9 cellular contexts compared by ENCODE assay signal in the genomic region with DNA sequence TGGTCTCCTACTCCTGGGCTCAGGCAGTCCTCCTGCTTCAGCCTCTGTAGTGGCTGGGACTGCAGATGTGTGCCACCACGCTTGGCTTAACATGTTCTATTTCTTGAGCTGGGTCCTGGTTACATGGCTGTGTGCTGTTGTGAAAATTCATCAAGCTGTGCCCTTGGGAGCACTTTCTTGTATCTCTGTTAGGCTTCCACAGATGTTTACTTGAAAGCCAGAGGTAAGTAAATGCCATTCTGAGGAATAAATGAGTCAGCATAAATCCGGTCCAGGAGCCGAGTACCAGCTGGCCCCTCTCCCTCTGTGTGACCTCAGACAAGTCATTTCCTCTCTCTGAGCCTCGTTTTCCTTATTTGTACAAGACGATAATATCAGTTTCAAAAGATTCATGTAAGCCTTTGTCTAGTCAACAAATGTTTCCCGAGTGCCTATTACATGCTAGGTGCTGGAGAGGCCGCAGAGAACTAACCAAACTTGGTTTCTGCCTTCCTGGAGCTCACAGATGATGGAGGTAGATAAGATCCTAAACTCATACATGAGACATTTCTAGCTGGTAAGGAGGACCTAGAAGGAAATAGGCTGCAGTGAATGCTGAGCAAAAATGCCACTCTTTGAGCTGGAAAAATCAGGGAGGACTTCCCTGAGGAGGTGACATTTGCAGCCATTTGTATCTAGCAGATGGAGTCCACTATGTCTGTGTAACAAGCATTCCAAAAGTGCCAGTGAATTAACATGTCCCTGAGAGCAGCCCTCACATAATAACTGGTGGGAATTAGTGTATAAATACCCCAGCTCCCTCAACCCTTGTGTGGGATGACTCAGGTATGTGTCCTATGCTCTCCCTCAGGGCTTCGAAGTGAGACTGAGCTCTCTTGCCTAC. TPM values are rescaled to one million over a fixed set of nuclear protein-coding genes. Genes with fewer than 3 reads are reported as not detected.
DNase-seq lines count a peak whose midpoint lies in the region; ATAC-seq, FAIRE-seq and TF ChIP-seq lines count a peak whose summit lies in the region.
"Had no signal": no experiment of that assay in that cellular context is flagged by ENCODE, and none has a peak within 500 bp of the region (broad histone marks: within the 10 kb centered on the region; RNA-seq: fewer than 3 reads in every experiment).

No MANE protein-coding gene starts in this region.

- no peak overlapping the region for H3K4me3 Mint-ChIP-seq in MCF 10A (ENCODE audit: unreplicated experiment)
- H3K4me3 Mint-ChIP-seq in activated CD8-positive, alpha-beta T cell treated with anti-CD3 and anti-CD28 coated beads for 36 hours, result peak overlapping the region; percentile 45

- no peak overlapping the region for H4K8ac ChIP-seq in IMR-90 (ENCODE audit: low read depth in 2 of 2, low read length in 2 of 2)

- H3K36me3 ChIP-seq in breast epithelium (no peaks in the 10 kb centered on the region), IMR-90 (ENCODE audit: control insufficient read depth, insufficient read depth, low read length) (no peaks in the 10 kb centered on the region), mucosa of descending colon (ENCODE audit: low read depth) (no peaks in the 10 kb centered on the region)

- no peaks in the 10 kb centered on the region for H3K9me3 Mint-ChIP-seq in MCF 10A (ENCODE audit: unreplicated experiment)
- H3K9me3 Mint-ChIP-seq in activated CD8-positive, alpha-beta T cell treated with anti-CD3 and anti-CD28 coated beads for 36 hours, result no peaks in the 10 kb centered on the region

- TF ChIP-seq CTCF in MCF 10A (IDR thresholded peaks at IDR 0.05; ENCODE audit: unreplicated experiment), result no peak
- no peak for TF ChIP-seq CTCF in breast epithelium (IDR thresholded peaks at IDR 0.05)
- TF ChIP-seq CTCF in IMR-90 (conservative IDR thresholded peaks at IDR 0.05; ENCODE audit: low read depth, low read length), result no peak
- TF ChIP-seq CTCF in activated CD8-positive, alpha-beta T cell treated with anti-CD3 and anti-CD28 coated beads for 36 hours (IDR thresholded peaks at IDR 0.05), result no peak
- TF ChIP-seq CTCF in mucosa of descending colon (IDR thresholded peaks at IDR 0.05), result no peak

- WGBS in IMR-90 (ENCODE audit: extremely low coverage in 2 of 2, insufficient read length in 1 of 2), 2 experiments, result 67% methylated on average over 2 of the region's 8 CpGs; no CpG with 5 or more reads in 1 of the 2 experiments

- H4K5ac ChIP-seq in IMR-90 (ENCODE audit: low read depth, low read length), result no peak overlapping the region

- H3K14ac ChIP-seq in IMR-90 (replicated peaks; ENCODE audit: low read depth, low read length), result no peak overlapping the region

- H2BK5ac ChIP-seq in IMR-90 (ENCODE audit: low read depth, low read length, poor library complexity, severe bottlenecking), result no peak overlapping the region

- FAIRE-seq in HTR-8/SVneo (lab: Jason Lieb, UNC), result no peak
- FAIRE-seq: G401.6 had no signal

- TF ChIP-seq RAD21 in IMR-90 (IDR thresholded peaks at IDR 0.05; ENCODE audit: low read length), result no peak

- TF ChIP-seq POLR2A in breast epithelium (IDR thresholded peaks at IDR 0.05), result no peak
- TF ChIP-seq POLR2A in IMR-90 (IDR thresholded peaks at IDR 0.05; ENCODE audit: low read depth, low read length), result no peak

- no peak overlapping the region for H3K4ac ChIP-seq in IMR-90 (ENCODE audit: low read depth, low read length)

- H3K9me3 ChIP-seq in breast epithelium, result no peaks in the 10 kb centered on the region
- H3K9me3 ChIP-seq in IMR-90 (ENCODE audit: control insufficient read depth, insufficient read depth, low read length), result no peaks in the 10 kb centered on the region
- H3K9me3 ChIP-seq in mucosa of descending colon, result no peaks in the 10 kb centered on the region

- no peak overlapping the region for H3K4me2 ChIP-seq in IMR-90 (ENCODE audit: low read depth, low read length)

- no peak overlapping the region for H2BK120ac ChIP-seq in IMR-90 (ENCODE audit: low read depth, low read length)

- H3K36me3 Mint-ChIP-seq in MCF 10A (ENCODE audit: insufficient read depth, unreplicated experiment), result no peaks in the 10 kb centered on the region
- H3K36me3 Mint-ChIP-seq in activated CD8-positive, alpha-beta T cell treated with anti-CD3 and anti-CD28 coated beads for 36 hours (ENCODE audit: low read depth), result peaks cover 23% of the 10 kb centered on the region

- peak overlapping the region in 1 of 2 donors; percentile 19 for H3K27ac ChIP-seq in breast epithelium
- H3K27ac ChIP-seq in IMR-90 (ENCODE audit: insufficient read depth, low read length), result no peak overlapping the region

- no TSS peak for BruUV-seq in MCF 10A (replicated peaks; lab: Mats Ljungman, UMichigan)
- no TSS peak for BruUV-seq in IMR-90 (replicated peaks; lab: Mats Ljungman, UMichigan)

- dilution Hi-C loops in IMR-90 (cut with HindIII; ENCODE audit: low sequenced_read_pairs, unreplicated experiment), result no loop called here

- H3K4me1 ChIP-seq in breast epithelium (no peaks in the 10 kb centered on the region), IMR-90 (ENCODE audit: control insufficient read depth, insufficient read depth, low read length) (no peaks in the 10 kb centered on the region; the same call in 1 of the 2 replicates), mucosa of descending colon (ENCODE audit: low read depth) (no peaks in the 10 kb centered on the region)

- H3K4me3 ChIP-seq in breast epithelium (no peak overlapping the region), IMR-90 (ENCODE audit: insufficient read depth, low read depth, low read length) (no peak overlapping the region), mucosa of descending colon (no peak overlapping the region)

- no peak overlapping the region for H3K23ac ChIP-seq in IMR-90 (ENCODE audit: low read depth, low read length)

- H3K27me3 ChIP-seq in breast epithelium (peaks cover 3 to 39% of the 10 kb centered on the region in 2 donors), IMR-90 (ENCODE audit: control insufficient read depth, insufficient read depth, low read length) (peaks cover 26% of the 10 kb centered on the region)

- H2AFZ ChIP-seq in IMR-90 (replicated peaks; ENCODE audit: low read length, poor library complexity), result no peak overlapping the region

- DNase-seq in MCF 10A (ENCODE audit: unreplicated experiment) (no peak), breast epithelium (ENCODE audit: low spot score in 2 of 2) (no peak), IMR-90 (peak; percentile 43), mucosa of descending colon (no peak), HTR-8/SVneo (ENCODE audit: insufficient read length, low spot score) (no peak), NCI-H1105 treated with DMSO at 0.1 percent for 48 hours (lab: John Stamatoyannopoulos, UW) (no peak), AG08396 (ENCODE audit: low spot score) (no peak)
- peak; percentile 83 for DNase-seq in activated CD8-positive, alpha-beta T cell treated with anti-CD3 and anti-CD28 coated beads for 36 hours

- no peak overlapping the region for H3K9ac ChIP-seq in IMR-90 (ENCODE audit: low read depth, low read length)

- no peak overlapping the region for H2BK15ac ChIP-seq in IMR-90 (ENCODE audit: low read depth, low read length)

- no peaks in the 10 kb centered on the region for H3K4me1 Mint-ChIP-seq in MCF 10A (ENCODE audit: insufficient read depth, unreplicated experiment)
- H3K4me1 Mint-ChIP-seq in activated CD8-positive, alpha-beta T cell treated with anti-CD3 and anti-CD28 coated beads for 36 hours (ENCODE audit: low read depth), result peaks cover 52% of the 10 kb centered on the region

- no peaks in the 10 kb centered on the region for H3K79me1 ChIP-seq in IMR-90 (ENCODE audit: low read depth in 1 of 2, low read length in 2 of 2)

- no peaks in the 10 kb centered on the region for H4K20me1 ChIP-seq in IMR-90 (ENCODE audit: insufficient read depth, low read length)

- H4K91ac ChIP-seq in IMR-90 (ENCODE audit: insufficient read depth, low read depth, low read length), result no peak overlapping the region

- in situ Hi-C loops in IMR-90 (cut with MboI; ENCODE audit: low sequenced_read_pairs), result loop anchor here (5.0 kb wide), 1 partner anchor 85 kb away; no protein-coding TSS in a partner anchor

- CTCF ChIA-PET in MCF 10A (lab: Yijun Ruan, JAX) (interaction anchor here (0.6 to 1.2 kb wide), 4 partner anchors 11 to 264 kb away, joined by 3 to 6 read pairs (median 4); no protein-coding TSS in a partner anchor), IMR-90 (lab: Yijun Ruan, JAX) (no interaction called here)
- CTCF ChIA-PET in activated CD8-positive, alpha-beta T cell treated with anti-CD3 and anti-CD28 coated beads for 36 hours (lab: Charles Lee), result interaction anchor here (1.2 to 7.5 kb wide), 7 partner anchors 12 to 88 kb away, joined by 3 to 42 read pairs (median 4); a partner anchor contains a TSS

- ATAC-seq in IMR-90 (ENCODE audit: low read depth), result peak; percentile 37; the same call in 1 of the 2 replicates
- peak; percentile 43 for ATAC-seq in activated CD8-positive, alpha-beta T cell treated with anti-CD3 and anti-CD28 coated beads for 36 hours
- peak; percentile 55 for ATAC-seq in mucosa of descending colon

- peaks cover 11% of the 10 kb centered on the region for H3K27me3 Mint-ChIP-seq in MCF 10A (ENCODE audit: insufficient read depth, unreplicated experiment)
- H3K27me3 Mint-ChIP-seq in activated CD8-positive, alpha-beta T cell treated with anti-CD3 and anti-CD28 coated beads for 36 hours, result no peaks in the 10 kb centered on the region

- POLR2A ChIA-PET in MCF 10A (lab: Yijun Ruan, JAX), result no interaction called here
- POLR2A ChIA-PET in IMR-90 (lab: Charles Lee; ENCODE audit: unreplicated experiment), result no interaction called here
- POLR2A ChIA-PET in activated CD8-positive, alpha-beta T cell treated with anti-CD3 and anti-CD28 coated beads for 36 hours (lab: Charles Lee), result interaction anchor here (0.6 to 1.8 kb wide), 14 partner anchors 11 to 939 kb away, joined by 3 to 7 read pairs (median 4); a partner anchor contains a TSS

- H3K9me1 ChIP-seq in IMR-90 (ENCODE audit: insufficient read depth, low read length), result no peaks in the 10 kb centered on the region

- H3K27ac Mint-ChIP-seq in MCF 10A (ENCODE audit: low read depth, unreplicated experiment), result peak overlapping the region; percentile 36
- peak overlapping the region; percentile 96 for H3K27ac Mint-ChIP-seq in activated CD8-positive, alpha-beta T cell treated with anti-CD3 and anti-CD28 coated beads for 36 hours

- H2AK5ac ChIP-seq in IMR-90 (ENCODE audit: low read depth, low read length), result no peak overlapping the region

- H3K56ac ChIP-seq in IMR-90 (ENCODE audit: extremely low read depth, insufficient read depth, low read length), result no peak overlapping the region

- no peak overlapping the region for H3K18ac ChIP-seq in IMR-90 (ENCODE audit: low read depth, low read length)

- intact Hi-C loops in MCF 10A (cut with micrococcal nuclease) (no loop called here), breast epithelium (cut with DNase I; ENCODE audit: low total_unique reads) (no loop called here), IMR-90 (cut with micrococcal nuclease) (no loop called here), mucosa of descending colon (cut with DNase I, micrococcal nuclease) (no loop called here)
- intact Hi-C loops in activated CD8-positive, alpha-beta T cell treated with anti-CD3 and anti-CD28 coated beads for 36 hours (cut with micrococcal nuclease), result loop anchor here (5.0 kb wide), 1 partner anchor 90 kb away; no protein-coding TSS in a partner anchor

- H2AK9ac ChIP-seq in IMR-90 (replicated peaks; ENCODE audit: low read depth, low read length, poor library complexity), result no peak overlapping the region

- H2BK20ac ChIP-seq in IMR-90 (ENCODE audit: low read depth, low read length), result no peak overlapping the region

RNA-seq across cellular contexts. Expression of a gene that starts 2.7 kb away (rescaled TPM):
- not detected in 2 replicates for total RNA-seq in MCF 10A (2022)
- 1 to 10 TPM; 1.8 to 5.9 (median 3.4) TPM for total RNA-seq in breast epithelium
- total RNA-seq in IMR-90 (2012; rRNA removed), result not detected in 2 replicates
- polyA plus RNA-seq in IMR-90 (2012; rRNA removed), result 0.07 TPM in 1 of 2 replicates, not detected in the other
- 0.04 and 0.05 TPM in 2 replicates for polyA plus RNA-seq in IMR-90 (2012; cell fraction: cytosol; rRNA removed)
- 0.05 and 0.07 TPM in 2 replicates for polyA plus RNA-seq in IMR-90 (2012; cell fraction: nucleus; rRNA removed; ENCODE audit: low replicate concordance)
- 10 to 100 TPM; 83.9 to 85.8 TPM for total RNA-seq in activated CD8-positive, alpha-beta T cell treated with anti-CD3 and anti-CD28 coated beads for 36 hours
- total RNA-seq in mucosa of descending colon, result 1 to 10 TPM; 4.0 to 5.2 (median 5.1) TPM

RNA-seq across cellular contexts. Expression of a gene that starts 12.2 kb away (rescaled TPM):
- total RNA-seq in MCF 10A (2022), result not detected in 2 replicates
- 1 to 10 TPM in 2 of 3 donors, not detected in 1; 5.6 to 6.2 TPM for total RNA-seq in breast epithelium
- not detected in 2 replicates for total RNA-seq in IMR-90 (2012; rRNA removed)
- not detected in 2 replicates for polyA plus RNA-seq in IMR-90 (2012; rRNA removed)
- not detected in 2 replicates for polyA plus RNA-seq in IMR-90 (2012; cell fraction: cytosol; rRNA removed)
- polyA plus RNA-seq in IMR-90 (2012; cell fraction: nucleus; rRNA removed; ENCODE audit: low replicate concordance), result not detected in 2 replicates
- total RNA-seq in activated CD8-positive, alpha-beta T cell treated with anti-CD3 and anti-CD28 coated beads for 36 hours, result under 1 TPM; 0.25 to 0.27 TPM
- not detected for total RNA-seq in mucosa of descending colon

RNA-seq across cellular contexts. Expression of a gene that starts 17.3 kb away (rescaled TPM):
- total RNA-seq in MCF 10A (2022), result 46.4 and 46.5 TPM in 2 replicates
- 10 to 100 TPM; 17.6 to 51.1 (median 34.9) TPM for total RNA-seq in breast epithelium
- total RNA-seq in IMR-90 (2012; rRNA removed), result 0.90 and 1.1 TPM in 2 replicates
- polyA plus RNA-seq in IMR-90 (2012; rRNA removed), result 27.1 and 31.6 TPM in 2 replicates
- polyA plus RNA-seq in IMR-90 (2012; cell fraction: cytosol; rRNA removed), result 13.7 and 31.4 TPM in 2 replicates
- polyA plus RNA-seq in IMR-90 (2012; cell fraction: nucleus; rRNA removed; ENCODE audit: low replicate concordance), result 38.0 and 74.0 TPM in 2 replicates
- 10 to 100 TPM; 19.3 to 21.0 TPM for total RNA-seq in activated CD8-positive, alpha-beta T cell treated with anti-CD3 and anti-CD28 coated beads for 36 hours
- total RNA-seq in mucosa of descending colon, result 10 to 100 TPM; 26.7 to 39.9 (median 28.1) TPM

RNA-seq across cellular contexts. Expression of a gene that starts 41.2 kb away (rescaled TPM):
- total RNA-seq in MCF 10A (2022) (not detected in 2 replicates), breast epithelium (10 to 100 TPM in 1 of 3 donors, 1 to 10 TPM in 2; 8.8 to 26.9 (median 9.4) TPM), IMR-90 (2012; rRNA removed) (not detected in 2 replicates), mucosa of descending colon (under 1 TPM in 2 of 3 donors, not detected in 1; 0.12 to 0.19 TPM)
- not detected in 2 replicates for polyA plus RNA-seq in IMR-90 (2012; rRNA removed)
- polyA plus RNA-seq in IMR-90 (2012; cell fraction: cytosol; rRNA removed), result not detected in 2 replicates
- not detected in 2 replicates for polyA plus RNA-seq in IMR-90 (2012; cell fraction: nucleus; rRNA removed; ENCODE audit: low replicate concordance)
- total RNA-seq in activated CD8-positive, alpha-beta T cell treated with anti-CD3 and anti-CD28 coated beads for 36 hours, result 1 to 10 TPM; 1.5 to 1.7 TPM

RNA-seq across cellular contexts. Expression of a gene that starts 48.3 kb away (rescaled TPM):
- total RNA-seq in MCF 10A (2022), result 84.7 and 89.0 TPM in 2 replicates
- total RNA-seq in breast epithelium, result 100 to 1,000 TPM in 2 of 3 donors, 10 to 100 TPM in 1; 77.6 to 141 (median 122) TPM
- 40.8 and 44.6 TPM in 2 replicates for total RNA-seq in IMR-90 (2012; rRNA removed)
- polyA plus RNA-seq in IMR-90 (2012; rRNA removed), result 41.0 and 43.1 TPM in 2 replicates
- 18.5 and 19.3 TPM in 2 replicates for polyA plus RNA-seq in IMR-90 (2012; cell fraction: cytosol; rRNA removed)
- 207 and 357 TPM in 2 replicates for polyA plus RNA-seq in IMR-90 (2012; cell fraction: nucleus; rRNA removed; ENCODE audit: low replicate concordance)
- 10 to 100 TPM; 83.1 to 88.8 TPM for total RNA-seq in activated CD8-positive, alpha-beta T cell treated with anti-CD3 and anti-CD28 coated beads for 36 hours
- total RNA-seq in mucosa of descending colon, result 100 to 1,000 TPM in 1 of 3 donors, 10 to 100 TPM in 2; 74.4 to 111 (median 96.0) TPM

Comparison
In these comparisons a context has a peak if more than half of its experiments do, and no peak if none do; other contexts are left out.
1. DNase-seq: peak in IMR-90 (single experiment) and activated CD8-positive, alpha-beta T cell treated with anti-CD3 and anti-CD28 coated beads for 36 hours (single experiment); none in MCF 10A (single experiment), breast epithelium (0 of 2), mucosa of descending colon (0 of 3), HTR-8/SVneo (single experiment), NCI-H1105 treated with DMSO at 0.1 percent for 48 hours (single experiment) and AG08396 (single experiment).
2. RNA of a gene that starts 2.7 kb away (total RNA-seq): 83.9 to 85.8 TPM in activated CD8-positive, alpha-beta T cell treated with anti-CD3 and anti-CD28 coated beads for 36 hours; 4.0 to 5.2 TPM in mucosa of descending colon, 1.8 to 5.9 TPM in breast epithelium, not detected in MCF 10A and not detected in IMR-90; every median in the first group is over 10 times any median in the second.
3. Peak in every context shown above with its lines, with median percentiles within 50 percentile points of each other: ATAC-seq.